In the genomic region with DNA sequence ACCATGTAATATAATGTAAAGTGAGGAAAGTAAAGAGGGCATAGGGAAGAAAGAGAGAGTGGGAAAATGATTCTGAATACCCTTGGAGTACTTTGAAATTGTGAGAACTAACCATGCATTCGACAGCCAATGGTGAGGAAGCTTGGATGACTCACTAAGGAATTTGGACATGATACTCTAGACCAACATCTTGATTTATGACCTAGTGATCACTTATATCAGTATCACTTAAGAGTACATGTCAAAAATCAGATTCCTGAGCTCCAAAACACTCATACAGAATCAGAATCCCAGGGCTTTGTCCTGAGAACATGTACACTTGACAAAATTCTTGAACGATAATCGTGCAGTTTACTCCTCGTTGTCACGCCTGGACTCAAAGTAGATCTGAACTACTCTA, we compare ENCODE assay signal across 17 cellular contexts.
DNase-seq lines count a peak whose midpoint lies in the region; ATAC-seq and TF ChIP-seq lines count a peak whose summit lies in the region.
"Had no signal": no experiment of that assay in that cellular context is flagged by ENCODE, and none has a peak within 500 bp of the region (broad histone marks: within the 10 kb centered on the region; RNA-seq: fewer than 3 reads in every experiment).

No MANE protein-coding gene starts in this region.

- intact Hi-C loops in left ventricle myocardium inferior (cut with micrococcal nuclease): no loop called here

- H3K27me3 ChIP-seq in foreskin keratinocyte (no peaks in the 10 kb centered on the region), left ventricle myocardium inferior (ENCODE audit: low read depth) (no peaks in the 10 kb centered on the region)
- H3K27me3 ChIP-seq: MG63 had no signal

- no peaks in the 10 kb centered on the region for H3K4me1 ChIP-seq in foreskin keratinocyte
- H3K4me1 ChIP-seq in left ventricle myocardium inferior: no peaks in the 10 kb centered on the region

- peak; percentile 56 for ATAC-seq in foreskin keratinocyte
- ATAC-seq in GM21529 (IDR thresholded peaks at IDR 0.05; ENCODE audit: unreplicated experiment): no peak
- no peak for ATAC-seq in HG02678 (IDR thresholded peaks at IDR 0.05; ENCODE audit: unreplicated experiment)

- no peak overlapping the region for H3K27ac ChIP-seq in RWPE1
- no peak overlapping the region for H3K27ac ChIP-seq in foreskin keratinocyte
- H3K27ac ChIP-seq in left ventricle myocardium inferior (replicated peaks): no peak overlapping the region

- CTCF ChIA-PET in RWPE1 (lab: Yijun Ruan, JAX): no interaction called here

- no peaks in the 10 kb centered on the region for H3K9me3 ChIP-seq in left ventricle myocardium inferior (replicated peaks)
- H3K9me3 ChIP-seq: MG63 had no signal

- no peaks in the 10 kb centered on the region for H3K36me3 ChIP-seq in left ventricle myocardium inferior
- H3K36me3 ChIP-seq: MG63 had no signal

- H3K4me3 ChIP-seq in left ventricle myocardium inferior: no peak overlapping the region
- H3K4me3 ChIP-seq: MG63 had no signal

- no peak for TF ChIP-seq CTCF in RWPE1 (conservative IDR thresholded peaks at IDR 0.05; ENCODE audit: low read depth)
- no peak for TF ChIP-seq CTCF in foreskin keratinocyte (conservative IDR thresholded peaks at IDR 0.05)
- no peak for TF ChIP-seq CTCF in left ventricle myocardium inferior (IDR thresholded peaks at IDR 0.05; ENCODE audit: borderline replicate concordance)

- POLR2A ChIA-PET in RWPE1 (lab: Yijun Ruan, JAX; ENCODE audit: low non-redundant PET): no interaction called here

- peak; percentile 13 for DNase-seq in HT1080 (ENCODE audit: low read depth)
- peak; percentile 4 for DNase-seq in RWPE1 (ENCODE audit: low spot score)
- peak; percentile 7 to 42 for DNase-seq in foreskin keratinocyte
- peak; percentile 1 for DNase-seq in renal cortical epithelial cell (ENCODE audit: low read depth)
- no peak for DNase-seq in KG1 (lab: John Stamatoyannopoulos, UW)
- no peak for DNase-seq in left ventricle myocardium inferior
- DNase-seq: DMS 273 treated with DMSO at 0.1 percent for 48 hours, GDM1, GOT3, MG63, NCI-H1105, NCI-H2081 treated with DMSO at 0.1 percent for 48 hours, NCI-H510A treated with DMSO at 0.1 percent for 48 hours, SHP77 treated with DMSO at 0.1 percent for 48 hours, T-helper 1 cell had no signal

Comparison
In these comparisons a context has a peak if more than half of its experiments do, and no peak if none do; other contexts are left out.
1. DNase-seq: peak in HT1080 (single experiment), RWPE1 (single experiment), foreskin keratinocyte (2 of 2) and renal cortical epithelial cell (single experiment); none in KG1 (single experiment) and left ventricle myocardium inferior (single experiment).